In the genomic region with DNA sequence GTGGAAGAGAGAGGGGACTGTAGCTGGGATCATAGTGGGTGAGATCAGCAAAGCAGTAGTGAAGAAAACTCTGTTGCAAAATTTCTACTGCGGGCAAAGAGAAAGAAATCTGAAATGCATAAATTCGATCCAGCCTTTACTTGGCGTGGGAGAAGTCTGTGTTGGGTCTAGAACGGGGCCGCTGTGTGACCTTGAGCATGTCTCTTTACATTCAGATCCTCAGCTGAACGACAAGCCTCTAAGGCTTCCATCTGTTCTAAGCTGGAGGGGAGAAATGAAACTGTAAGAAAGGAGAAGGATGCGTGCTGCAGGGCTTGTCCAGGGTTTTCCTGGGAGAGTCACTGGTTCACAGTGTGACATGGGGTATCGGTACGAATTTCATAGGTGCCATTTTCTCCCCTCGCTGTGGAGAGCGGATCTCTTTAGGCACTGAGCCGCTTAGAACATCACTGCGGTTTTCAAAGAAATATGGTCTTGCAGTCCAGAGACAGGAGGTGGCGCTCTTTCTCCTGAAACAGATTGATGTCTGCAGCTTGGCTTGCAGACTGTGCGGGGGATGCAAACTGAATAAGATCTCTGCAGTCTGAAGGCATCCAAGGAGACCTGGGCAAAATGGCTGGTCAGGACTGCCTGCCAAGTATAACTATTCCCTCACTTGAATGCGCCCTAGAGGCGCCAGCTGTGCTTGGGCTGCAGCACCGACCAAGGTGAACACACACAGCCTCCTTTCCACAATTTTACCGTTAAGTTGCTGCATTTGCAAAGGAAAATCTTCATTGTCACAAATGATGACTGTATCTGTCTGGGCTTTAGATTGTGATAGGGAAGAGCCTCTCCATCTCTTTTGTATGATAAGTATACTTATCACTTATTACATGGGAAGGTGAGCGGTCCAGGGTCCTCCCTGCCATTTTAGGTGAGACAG, we compare ENCODE assay signal across 8 cellular contexts.
DNase-seq lines count a peak whose midpoint lies in the region; ATAC-seq and TF ChIP-seq lines count a peak whose summit lies in the region.

No MANE protein-coding gene starts in this region.

- peak; percentile 75 for TF ChIP-seq CTCF in NB4 (IDR thresholded peaks at IDR 0.05; ENCODE audit: low read depth, low read length)
- TF ChIP-seq CTCF in heart left ventricle (IDR thresholded peaks at IDR 0.05): peak; percentile 48 to 81 (median 70)

- H3K4me1 ChIP-seq in heart left ventricle (peaks cover 0 to 12% (median 2%) of the 10 kb centered on the region in 12 donors), aorta (ENCODE audit: control insufficient read depth in 1 of 2, insufficient read depth in 2 of 2, low read length in 2 of 2) (no peaks in the 10 kb centered on the region)

- H3K27me3 ChIP-seq in heart left ventricle: no peaks in the 10 kb centered on the region
- no peaks in the 10 kb centered on the region for H3K27me3 ChIP-seq in aorta (ENCODE audit: control insufficient read depth in 1 of 2, insufficient read depth in 2 of 2, low read length in 1 of 2)

- 30 to 34% (median 32%) methylated on average over 20 of the region's 20 CpGs for WGBS in heart left ventricle, 4 donors
- 34 to 38% methylated on average over 20 of the region's 20 CpGs for WGBS in aorta, 2 donors

- peaks cover 1% of the 10 kb centered on the region for H3K9me3 Mint-ChIP-seq in activated naive CD8-positive, alpha-beta T cell treated with anti-CD3 and anti-CD28 coated beads for 36 hours

- no peaks in the 10 kb centered on the region for H3K27me3 Mint-ChIP-seq in activated naive CD8-positive, alpha-beta T cell treated with anti-CD3 and anti-CD28 coated beads for 36 hours

- TF ChIP-seq POLR2A in NB4 (IDR thresholded peaks at IDR 0.05; ENCODE audit: extremely low read depth, insufficient read length): no peak
- no peak for TF ChIP-seq POLR2A in heart left ventricle (IDR thresholded peaks at IDR 0.05)

- H3K27ac ChIP-seq in heart left ventricle (no peak overlapping the region), aorta (ENCODE audit: low read depth in 1 of 2, low read length in 2 of 2) (no peak overlapping the region)

- H3K27ac Mint-ChIP-seq in activated naive CD8-positive, alpha-beta T cell treated with anti-CD3 and anti-CD28 coated beads for 36 hours: peak overlapping the region; percentile 40

- H3K36me3 ChIP-seq in heart left ventricle (no peaks in the 10 kb centered on the region), aorta (ENCODE audit: control insufficient read depth in 1 of 2, insufficient read depth in 2 of 2, low read length in 1 of 2) (no peaks in the 10 kb centered on the region)

- peak overlapping the region; percentile 59 for H3K4me3 Mint-ChIP-seq in activated naive CD8-positive, alpha-beta T cell treated with anti-CD3 and anti-CD28 coated beads for 36 hours

- peaks cover 2% of the 10 kb centered on the region for H3K36me3 Mint-ChIP-seq in activated naive CD8-positive, alpha-beta T cell treated with anti-CD3 and anti-CD28 coated beads for 36 hours

- intact Hi-C loops in heart left ventricle (cut with DNase I) (loop anchor here (2.0 to 10.0 kb wide), 9 partner anchors 95 to 908 kb away; a partner anchor contains a TSS), aorta (cut with DNase I) (loop anchor here in 1 of 2 donors (2.0 kb wide), 1 partner anchor 133 kb away; no protein-coding TSS in a partner anchor)

- DNase-seq in EL (peak; percentile 87), H4 (ENCODE audit: low spot score) (peak; percentile 91), NB4 (ENCODE audit: low read depth) (peak; percentile 92), SKM-1 treated with dmso at 0.1 percent for 144 hours (lab: John Stamatoyannopoulos, UW; ENCODE audit: unreplicated experiment) (peak; percentile 94), heart left ventricle (peak; percentile 68 to 82 (median 73)), putamen (ENCODE audit: low spot score) (peak; percentile 84), aorta (peak in 1 of 2 donors; percentile 81)
- peak; percentile 79 for DNase-seq in activated naive CD8-positive, alpha-beta T cell treated with anti-CD3 and anti-CD28 coated beads for 36 hours

- ATAC-seq in heart left ventricle (peak; percentile 91 to 96 (median 92)), aorta (ENCODE audit: low FRiP score) (peak; percentile 82)

- H3K9me3 ChIP-seq in heart left ventricle: no peaks in the 10 kb centered on the region
- no peaks in the 10 kb centered on the region for H3K9me3 ChIP-seq in aorta (ENCODE audit: control insufficient read depth, low read length)

- H3K4me3 ChIP-seq in NB4 (ENCODE audit: low read depth, low read length): peak overlapping the region; percentile 19
- peak overlapping the region in 9 of 12 donors; percentile 12 to 47 (median 30) for H3K4me3 ChIP-seq in heart left ventricle
- H3K4me3 ChIP-seq in aorta (ENCODE audit: low read length in 2 of 2): no peak overlapping the region

- peaks cover 50% of the 10 kb centered on the region for H3K4me1 Mint-ChIP-seq in activated naive CD8-positive, alpha-beta T cell treated with anti-CD3 and anti-CD28 coated beads for 36 hours

Comparison
In these comparisons a context has a peak if more than half of its experiments do, and no peak if none do; other contexts are left out.
1. H3K4me3 ChIP-seq: peak in NB4 (single experiment) and heart left ventricle (9 of 12); none in aorta (0 of 2).